Comparison of ENCODE assay signal across 8 cellular contexts in the genomic region with DNA sequence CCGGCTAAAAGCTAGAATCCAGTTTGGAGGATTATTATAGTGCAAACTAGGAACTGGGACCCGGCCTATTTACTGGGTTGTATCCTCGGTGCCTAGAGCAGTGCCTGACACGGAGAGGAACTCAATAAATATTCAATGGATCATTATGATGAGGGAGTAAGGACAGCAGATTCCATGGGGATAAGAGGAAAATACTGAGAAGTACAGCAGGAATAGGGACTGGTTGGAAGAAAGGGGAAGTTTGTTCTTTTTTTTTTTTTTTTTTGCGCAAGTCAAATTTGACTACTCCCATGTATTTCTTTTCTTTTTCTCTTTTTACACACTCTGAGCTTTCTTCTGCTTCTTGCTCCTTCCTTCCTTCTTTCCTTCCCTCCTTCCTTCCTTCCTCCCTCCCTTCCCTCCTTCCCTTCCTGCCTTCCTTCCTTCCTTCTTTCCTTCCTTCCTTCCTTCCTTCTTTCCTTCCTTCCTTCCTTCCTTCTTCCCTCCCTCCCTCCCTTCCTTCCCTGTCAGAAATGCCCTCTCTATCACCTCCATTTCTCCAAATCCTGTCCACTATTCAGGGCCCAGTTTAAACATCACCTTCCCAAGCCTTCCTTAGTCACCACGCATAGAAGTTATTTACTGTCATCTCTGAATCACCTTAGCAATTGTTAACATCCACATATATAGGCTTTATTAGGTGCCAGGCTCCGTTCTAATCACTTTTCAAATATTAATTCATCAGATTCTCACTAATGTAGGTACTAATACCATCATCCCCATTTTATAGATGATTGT. TPM values are rescaled to one million over a fixed set of nuclear protein-coding genes. Genes with fewer than 3 reads are reported as not detected.
A peak's percentile ranks its signal among the peaks of the same experiment; 100 is the strongest.
DNase-seq lines count a peak whose midpoint lies in the region; ATAC-seq and TF ChIP-seq lines count a peak whose summit lies in the region.

No MANE protein-coding gene starts in this region.

- H3K4me3 Mint-ChIP-seq in activated CD4-positive, alpha-beta memory T cell treated with anti-CD3 and anti-CD28 coated beads for 36 hours: peak overlapping the region; percentile 92
- H3K4me3 Mint-ChIP-seq in stimulated activated naive CD8-positive, alpha-beta T cell treated with anti-CD3 and anti-CD28 coated beads, Interleukin-15, amount 100 ng/mL, for 72 hours: peak overlapping the region; percentile 85 to 97

- TF ChIP-seq CTCF in SK-N-SH (IDR thresholded peaks at IDR 0.05): no peak

- peaks cover 30% of the 10 kb centered on the region for H3K4me1 Mint-ChIP-seq in activated CD4-positive, alpha-beta memory T cell treated with anti-CD3 and anti-CD28 coated beads for 36 hours (ENCODE audit: low read depth)
- peaks cover 26% of the 10 kb centered on the region for H3K4me1 Mint-ChIP-seq in stimulated activated naive CD8-positive, alpha-beta T cell treated with anti-CD3 and anti-CD28 coated beads, Interleukin-15, amount 100 ng/mL, for 72 hours

- H3K9me3 Mint-ChIP-seq in activated CD4-positive, alpha-beta memory T cell treated with anti-CD3 and anti-CD28 coated beads for 36 hours: no peaks in the 10 kb centered on the region
- peaks cover under 1 to 2% of the 10 kb centered on the region in 2 donors for H3K9me3 Mint-ChIP-seq in stimulated activated naive CD8-positive, alpha-beta T cell treated with anti-CD3 and anti-CD28 coated beads, Interleukin-15, amount 100 ng/mL, for 72 hours

- POLR2A ChIA-PET in SK-N-SH (lab: Yijun Ruan, JAX): interaction anchor here (2.6 kb wide), 1 partner anchor 30 kb away, joined by 14 read pairs; no protein-coding TSS in a partner anchor
- POLR2A ChIA-PET in activated CD4-positive, alpha-beta memory T cell treated with anti-CD3 and anti-CD28 coated beads for 36 hours (lab: Charles Lee): no interaction called here

- peak overlapping the region; percentile 88 for H3K9ac ChIP-seq in SK-N-SH

- H3K4me3 ChIP-seq in SK-N-SH (ENCODE audit: low read depth in 2 of 2, low read length in 1 of 2) (peak overlapping the region; percentile 82 to 91), iPS DF 6.9 (ENCODE audit: low read length) (peak overlapping the region; percentile 91; the same call in 1 of the 2 replicates)

- no peaks in the 10 kb centered on the region for H3K9me3 ChIP-seq in SK-N-SH
- no peaks in the 10 kb centered on the region for H3K9me3 ChIP-seq in iPS DF 6.9 (ENCODE audit: control insufficient read depth, insufficient read depth, low read length)

- CTCF ChIA-PET in SK-N-SH (lab: Yijun Ruan, JAX): interaction anchor here (0.8 to 7.3 kb wide), 5 partner anchors 13 to 151 kb away, joined by 3 to 49 read pairs (median 7); partner anchors contain the start of gene EPHB3
- CTCF ChIA-PET in activated CD4-positive, alpha-beta memory T cell treated with anti-CD3 and anti-CD28 coated beads for 36 hours (lab: Charles Lee): interaction anchor here (1.4 to 2.3 kb wide), 2 partner anchors 66 to 151 kb away, joined by 5 to 15 read pairs; partner anchors contain the start of gene EPHB3

- no peak for DNase-seq in SK-N-SH
- DNase-seq in activated CD4-positive, alpha-beta memory T cell treated with anti-CD3 and anti-CD28 coated beads for 36 hours: no peak
- DNase-seq in iPS DF 6.9 (ENCODE audit: low read depth, low spot score): no peak
- no peak for DNase-seq in stimulated activated naive CD8-positive, alpha-beta T cell treated with anti-CD3 and anti-CD28 coated beads, Interleukin-15, amount 100 ng/mL, for 72 hours
- no peak for DNase-seq in NCI-H2107 treated with DMSO at 0.1 percent for 48 hours (lab: John Stamatoyannopoulos, UW; ENCODE audit: unreplicated experiment)
- no peak for DNase-seq in HPDE6-E6E7 (ENCODE audit: extremely low spot score)
- no peak for DNase-seq in GM19238 (ENCODE audit: insufficient read length, low spot score)

- 38% methylated on average over 7 of the region's 7 CpGs for WGBS in SK-N-SH (ENCODE audit: low lambda C conversion rate)
- WGBS in iPS DF 6.9 (ENCODE audit: insufficient coverage, insufficient read length): no CpG with 5 or more reads among the region's 7 CpGs

- H3K27ac ChIP-seq in SK-N-SH (ENCODE audit: low read depth in 2 of 2, low read length in 1 of 2) (peak overlapping the region; percentile 34 to 91; a peak in 3 of 4 replicates), iPS DF 6.9 (ENCODE audit: low read length) (no peak overlapping the region)

- H3F3A ChIP-seq in SK-N-SH (replicated peaks; ENCODE audit: insufficient read depth): peaks cover 17% of the 10 kb centered on the region

- no peak for TF ChIP-seq RAD21 in SK-N-SH (IDR thresholded peaks at IDR 0.05; ENCODE audit: low read length)

- peak overlapping the region; percentile 97 for H3K4me2 ChIP-seq in SK-N-SH

- ATAC-seq in SK-N-SH treated with all-trans-retinoic acid at 6 μM for 48 hours: no peak
- ATAC-seq in stimulated activated naive CD8-positive, alpha-beta T cell treated with anti-CD3 and anti-CD28 coated beads, Interleukin-15, amount 100 ng/mL, for 72 hours: peak; percentile 5

- H3K36me3 ChIP-seq in SK-N-SH (replicated peaks in 1 of 2; ENCODE audit: control insufficient read depth in 1 of 2, insufficient read depth in 2 of 2, low read length in 1 of 2) (peaks cover 12% of the 10 kb centered on the region in 2 experiments), iPS DF 6.9 (ENCODE audit: control insufficient read depth, insufficient read depth, low read length) (no peaks in the 10 kb centered on the region)

- H3K27me3 ChIP-seq in SK-N-SH (ENCODE audit: insufficient read depth) (no peaks in the 10 kb centered on the region), iPS DF 6.9 (ENCODE audit: control insufficient read depth, insufficient read depth, low read length) (no peaks in the 10 kb centered on the region)

- peaks cover 22% of the 10 kb centered on the region for H3K36me3 Mint-ChIP-seq in activated CD4-positive, alpha-beta memory T cell treated with anti-CD3 and anti-CD28 coated beads for 36 hours

- intact Hi-C loops in activated CD4-positive, alpha-beta memory T cell treated with anti-CD3 and anti-CD28 coated beads for 36 hours (cut with micrococcal nuclease): loop anchor here (1.0 to 5.0 kb wide), 4 partner anchors 56 to 350 kb away; partner anchors contain the start of genes CLCN2, EPHB3 and POLR2H

- H3K27ac Mint-ChIP-seq in activated CD4-positive, alpha-beta memory T cell treated with anti-CD3 and anti-CD28 coated beads for 36 hours: peak overlapping the region; percentile 47
- no peak overlapping the region for H3K27ac Mint-ChIP-seq in stimulated activated naive CD8-positive, alpha-beta T cell treated with anti-CD3 and anti-CD28 coated beads, Interleukin-15, amount 100 ng/mL, for 72 hours

- no peaks in the 10 kb centered on the region for H4K20me1 ChIP-seq in SK-N-SH (ENCODE audit: insufficient read depth)

- peaks cover 30% of the 10 kb centered on the region for H3K79me2 ChIP-seq in SK-N-SH (ENCODE audit: insufficient read depth)

- H2AFZ ChIP-seq in SK-N-SH (ENCODE audit: low read depth): peak overlapping the region; percentile 96

- no peaks in the 10 kb centered on the region for H3K9me2 ChIP-seq in SK-N-SH

- H3K4me1 ChIP-seq in SK-N-SH (ENCODE audit: control insufficient read depth in 1 of 2, insufficient read depth in 2 of 2, low read depth in 1 of 2, low read length in 1 of 2) (peaks cover 18 to 31% of the 10 kb centered on the region in 2 experiments; a peak in 3 of 4 replicates), iPS DF 6.9 (ENCODE audit: control insufficient read depth, insufficient read depth, low read length) (peaks cover 7% of the 10 kb centered on the region; the same call in 1 of the 2 replicates)

- H3K27me3 Mint-ChIP-seq in activated CD4-positive, alpha-beta memory T cell treated with anti-CD3 and anti-CD28 coated beads for 36 hours: no peaks in the 10 kb centered on the region
- H3K27me3 Mint-ChIP-seq in stimulated activated naive CD8-positive, alpha-beta T cell treated with anti-CD3 and anti-CD28 coated beads, Interleukin-15, amount 100 ng/mL, for 72 hours: peaks cover 8% of the 10 kb centered on the region

- TF ChIP-seq EP300 in SK-N-SH (IDR thresholded peaks at IDR 0.05; ENCODE audit: borderline replicate concordance in 1 of 2, low read depth in 1 of 2, low read length in 1 of 2): no peak

TF ChIP-seq in SK-N-SH, 30 proteins besides CTCF, POLR2A, EP300 and RAD21 (continues in another document):
- TF ChIP-seq RXRA (IDR thresholded peaks at IDR 0.05; ENCODE audit: borderline replicate concordance, low read depth) (no peak), FOXJ3 (CRISPR knock-in tag; IDR thresholded peaks at IDR 0.05) (no peak), TCF12 (IDR thresholded peaks at IDR 0.05) (no peak)
- TF ChIP-seq, protein P1, sequence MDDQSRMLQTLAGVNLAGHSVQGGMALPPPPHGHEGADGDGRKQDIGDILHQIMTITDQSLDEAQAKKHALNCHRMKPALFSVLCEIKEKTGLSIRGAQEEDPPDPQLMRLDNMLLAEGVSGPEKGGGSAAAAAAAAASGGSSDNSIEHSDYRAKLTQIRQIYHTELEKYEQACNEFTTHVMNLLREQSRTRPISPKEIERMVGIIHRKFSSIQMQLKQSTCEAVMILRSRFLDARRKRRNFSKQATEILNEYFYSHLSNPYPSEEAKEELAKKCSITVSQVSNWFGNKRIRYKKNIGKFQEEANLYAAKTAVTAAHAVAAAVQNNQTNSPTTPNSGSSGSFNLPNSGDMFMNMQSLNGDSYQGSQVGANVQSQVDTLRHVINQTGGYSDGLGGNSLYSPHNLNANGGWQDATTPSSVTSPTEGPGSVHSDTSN (IDR thresholded peaks at IDR 0.05): no peak

TF ChIP-seq in SK-N-SH treated with all-trans-retinoic acid at 6 μM for 48 hours, 23 proteins besides CTCF, POLR2A, EP300 and RAD21 (continues in another document):
- TF ChIP-seq, protein P2, sequence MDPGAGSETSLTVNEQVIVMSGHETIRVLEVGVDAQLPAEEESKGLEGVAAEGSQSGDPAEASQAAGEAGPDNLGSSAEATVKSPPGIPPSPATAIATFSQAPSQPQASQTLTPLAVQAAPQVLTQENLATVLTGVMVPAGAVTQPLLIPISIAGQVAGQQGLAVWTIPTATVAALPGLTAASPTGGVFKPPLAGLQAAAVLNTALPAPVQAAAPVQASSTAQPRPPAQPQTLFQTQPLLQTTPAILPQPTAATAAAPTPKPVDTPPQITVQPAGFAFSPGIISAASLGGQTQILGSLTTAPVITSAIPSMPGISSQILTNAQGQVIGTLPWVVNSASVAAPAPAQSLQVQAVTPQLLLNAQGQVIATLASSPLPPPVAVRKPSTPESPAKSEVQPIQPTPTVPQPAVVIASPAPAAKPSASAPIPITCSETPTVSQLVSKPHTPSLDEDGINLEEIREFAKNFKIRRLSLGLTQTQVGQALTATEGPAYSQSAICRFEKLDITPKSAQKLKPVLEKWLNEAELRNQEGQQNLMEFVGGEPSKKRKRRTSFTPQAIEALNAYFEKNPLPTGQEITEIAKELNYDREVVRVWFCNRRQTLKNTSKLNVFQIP (CRISPR knock-in tag; IDR thresholded peaks at IDR 0.05; ENCODE audit: borderline replicate concordance, low read depth): no peak
- TF ChIP-seq CSDC2 (CRISPR knock-in tag; IDR thresholded peaks at IDR 0.05): no peak
- TF ChIP-seq ZC3H10 (CRISPR knock-in tag; IDR thresholded peaks at IDR 0.05): no peak
- no peak for TF ChIP-seq TCF4 (CRISPR knock-in tag; IDR thresholded peaks at IDR 0.05; ENCODE audit: borderline replicate concordance)
- no peak for TF ChIP-seq ZNF565 (CRISPR knock-in tag; conservative IDR thresholded peaks at IDR 0.05; ENCODE audit: low read depth)

RNA-seq across cellular contexts. Expression of gene MAGEF1, which starts 0.9 kb away (rescaled TPM):
- polyA plus RNA-seq in SK-N-SH (2012; rRNA removed): 38.1 and 45.2 TPM in 2 replicates
- polyA plus RNA-seq in SK-N-SH (2012; cell fraction: cytosol; rRNA removed): 52.0 and 54.8 TPM in 2 replicates
- 17.9 and 18.3 TPM in 2 replicates for polyA plus RNA-seq in SK-N-SH (2012; cell fraction: nucleus; rRNA removed)
- 10 to 100 TPM; 20.6 to 22.5 TPM for total RNA-seq in activated CD4-positive, alpha-beta memory T cell treated with anti-CD3 and anti-CD28 coated beads for 36 hours
